Comparison of ENCODE assay signal across 19 cellular contexts in the genomic region with DNA sequence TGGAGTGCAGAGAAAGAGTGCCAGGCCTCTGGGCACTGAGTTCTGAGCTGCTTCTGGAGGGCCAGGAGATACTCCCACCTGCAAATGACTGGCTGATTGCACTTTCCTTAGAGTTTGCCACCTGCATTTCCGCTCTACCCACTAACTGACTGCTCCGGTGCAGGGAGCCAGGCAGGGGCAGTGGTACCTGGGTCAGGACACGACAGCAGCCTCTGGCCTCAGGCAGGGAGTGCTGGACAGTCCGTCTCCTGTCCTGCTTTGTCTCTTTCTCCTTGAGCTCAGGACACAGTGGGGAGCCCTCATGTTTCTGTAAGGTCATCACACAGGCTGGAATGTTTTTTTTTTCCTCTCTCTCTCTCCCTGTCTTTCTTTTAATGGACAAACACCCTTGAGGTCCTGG.
DNase-seq lines count a peak whose midpoint lies in the region; FAIRE-seq and TF ChIP-seq lines count a peak whose summit lies in the region.
"Had no signal": no experiment of that assay in that cellular context is flagged by ENCODE, and none has a peak within 500 bp of the region (broad histone marks: within the 10 kb centered on the region; RNA-seq: fewer than 3 reads in every experiment).

No MANE protein-coding gene starts in this region.

- H3K9me3 ChIP-seq in HUES48 (ENCODE audit: control insufficient read depth, insufficient read depth, low read length) = no peaks in the 10 kb centered on the region
- H3K9me3 ChIP-seq in H1 (ENCODE audit: insufficient read depth in 2 of 2, low read depth in 1 of 2, low read length in 1 of 2) = no peaks in the 10 kb centered on the region
- H3K9me3 ChIP-seq: A549 had no signal

- no peaks in the 10 kb centered on the region for H3K79me2 ChIP-seq in H1 (ENCODE audit: control insufficient read depth in 1 of 2, insufficient read depth in 2 of 2, low read length in 2 of 2)

- H3K9ac ChIP-seq in HUES48 (ENCODE audit: low read depth, low read length) (no peak overlapping the region), H1 (replicated peaks in 1 of 4; ENCODE audit: extremely low read depth in 1 of 4, low read depth in 3 of 4, low read length in 3 of 4) (no peak overlapping the region)
- H3K9ac ChIP-seq: KMS-11 had no signal

- no peaks in the 10 kb centered on the region for H3K36me3 ChIP-seq in HUES48 (ENCODE audit: control insufficient read depth, insufficient read depth, low read length)
- H3K36me3 ChIP-seq in H1 (ENCODE audit: control insufficient read depth in 2 of 4, insufficient read depth in 4 of 4, low read length in 3 of 4) = no peaks in the 10 kb centered on the region

- POLR2A ChIA-PET in H1 (lab: Charles Lee; ENCODE audit: partially characterized antibody) = no interaction called here

- no peak for TF ChIP-seq RAD21 in H1 (IDR thresholded peaks at IDR 0.05 in 1 of 2, conservative IDR thresholded peaks at IDR 0.05 in 1 of 2; ENCODE audit: low read depth in 2 of 2, low read length in 2 of 2)

- no peak for FAIRE-seq in H1 (lab: Jason Lieb, UNC)
- FAIRE-seq: A549, G401.6, GM12892, HepG2 had no signal

- TF ChIP-seq CTCF in H1 (IDR thresholded peaks at IDR 0.05; ENCODE audit: control extremely low read depth in 1 of 3, insufficient read depth in 1 of 3, low read depth in 1 of 3, low read length in 3 of 3) (no peak), neural crest cell (conservative IDR thresholded peaks at IDR 0.05) (no peak)

- no peak overlapping the region for H3K27ac Mint-ChIP-seq in neural crest cell (ENCODE audit: unreplicated experiment)

- H3K4me3 ChIP-seq in HUES48 (ENCODE audit: low read depth, low read length) = peak overlapping the region; percentile 57
- H3K4me3 ChIP-seq in H1 (ENCODE audit: extremely low read depth in 1 of 4, insufficient read depth in 2 of 4, low read depth in 3 of 4, low read length in 4 of 4) = peak overlapping the region in 3 of 4 experiments; percentile 44 to 70 (median 65); a peak in 3 of 8 replicates
- H3K4me3 ChIP-seq: A549 had no signal

- no peak overlapping the region for H3K14ac ChIP-seq in H1 (ENCODE audit: insufficient read length)

- no peak overlapping the region for H2AK5ac ChIP-seq in H1 (ENCODE audit: low read depth, low read length)

- H4K5ac ChIP-seq in H1 (ENCODE audit: insufficient read length, low read depth, low read length) = no peak overlapping the region

- H2BK12ac ChIP-seq in H1 (ENCODE audit: low read depth, low read length) = peak overlapping the region; percentile 82; the same call in 1 of the 2 replicates

- H3K79me1 ChIP-seq in H1 (ENCODE audit: low read depth, low read length) = no peaks in the 10 kb centered on the region

- peak overlapping the region; percentile 78 for H3K4me3 Mint-ChIP-seq in neural crest cell

- no peaks in the 10 kb centered on the region for H3K9me3 Mint-ChIP-seq in neural crest cell

- no peak overlapping the region for H3K56ac ChIP-seq in H1 (replicated peaks; ENCODE audit: insufficient read length, low read depth, low read length)

- H4K20me1 ChIP-seq in H1 (replicated peaks in 1 of 2; ENCODE audit: control insufficient read depth in 1 of 2, insufficient read depth in 2 of 2, low read length in 2 of 2) = no peaks in the 10 kb centered on the region

- H3K27me3 ChIP-seq in HUES48 (ENCODE audit: control insufficient read depth, insufficient read depth, low read length) (peaks cover 18% of the 10 kb centered on the region), H1 (replicated peaks in 1 of 4; ENCODE audit: control insufficient read depth in 3 of 4, extremely low read depth in 1 of 4, insufficient read depth in 3 of 4, low read length in 3 of 4) (peaks cover 0 to 14% (median 8%) of the 10 kb centered on the region in 4 experiments; a peak in 3 of 7 replicates)

- no peak overlapping the region for H2BK20ac ChIP-seq in H1 (ENCODE audit: low read length)

- peaks cover 68% of the 10 kb centered on the region for H3K27me3 Mint-ChIP-seq in neural crest cell (ENCODE audit: low read depth)

- peak overlapping the region; percentile 20 for H4K91ac ChIP-seq in H1 (replicated peaks; ENCODE audit: insufficient read length, low read length)

- no peaks in the 10 kb centered on the region for H3K36me3 Mint-ChIP-seq in neural crest cell (ENCODE audit: low read depth)

- DNase-seq in ELF-1 (ENCODE audit: low read depth, low spot score) (peak; percentile 23), H1 (ENCODE audit: low read depth in 1 of 2, low spot score in 2 of 2) (no peak), neural crest cell (ENCODE audit: low read depth, low spot score) (no peak), NCI-H2171 (lab: John Stamatoyannopoulos, UW) (no peak), GM03348 (ENCODE audit: low spot score) (no peak), NCI-H524 (lab: John Stamatoyannopoulos, UW) (no peak)
- DNase-seq: DMS53, GOT3, NCI-H2029 treated with DMSO at 0.1 percent for 48 hours, NCI-H226, PC-3 had no signal

- no peak overlapping the region for H3K23ac ChIP-seq in H1 (ENCODE audit: insufficient read length)

- H2BK5ac ChIP-seq in H1 (ENCODE audit: low read depth, low read length) = no peak overlapping the region; the same call in 1 of the 2 replicates

- H3K27ac ChIP-seq in HUES48 (ENCODE audit: low read depth, low read length) (no peak overlapping the region), H1 (ENCODE audit: low read depth, low read length) (no peak overlapping the region)
- H3K27ac ChIP-seq: A549, C4-2B, HL-60, KMS-11 had no signal

- 73% methylated on average over 4 of the region's 4 CpGs; no CpG with 5 or more reads in 1 of the 2 experiments for WGBS in H1 (ENCODE audit: extremely low coverage in 1 of 2, insufficient coverage in 1 of 2, insufficient read length in 1 of 2, insufficient replicate concordance in 2 of 2, low coverage in 1 of 2, low lambda C conversion rate in 2 of 2, missing lambda C conversion rate in 1 of 2), 2 experiments

- H2BK15ac ChIP-seq in H1 (ENCODE audit: low read length) = peak overlapping the region; percentile 97

- H3K4me2 ChIP-seq in H1 (ENCODE audit: insufficient read depth in 1 of 2, low read depth in 2 of 2, low read length in 2 of 2) = peak overlapping the region; percentile 73 to 98
- H3K4me2 ChIP-seq: A549, KMS-11 had no signal

- H3K23me2 ChIP-seq in H1 (ENCODE audit: low read depth, low read length) = peaks cover 5% of the 10 kb centered on the region; the same call in 1 of the 2 replicates

- no peak overlapping the region for H4K8ac ChIP-seq in H1 (ENCODE audit: extremely low read depth, insufficient read depth, low read length)

- no peak overlapping the region for H3K4ac ChIP-seq in H1 (replicated peaks; ENCODE audit: insufficient read length, low read depth, low read length)

- peaks cover 9% of the 10 kb centered on the region for H3K4me1 Mint-ChIP-seq in neural crest cell

- CTCF ChIA-PET in H1 (lab: Charles Lee; ENCODE audit: partially characterized antibody) = interaction anchor here (0.9 to 1.0 kb wide), 3 partner anchors 10 to 200 kb away, joined by 3 to 4 read pairs (median 3); no protein-coding TSS in a partner anchor

- no peak overlapping the region for H2BK120ac ChIP-seq in H1 (replicated peaks; ENCODE audit: low read depth, low read length)

- no peak for TF ChIP-seq POLR2A in H1 (IDR thresholded peaks at IDR 0.05; ENCODE audit: control extremely low read depth in 1 of 2, low read depth in 2 of 2, low read length in 2 of 2)

- H3K4me1 ChIP-seq in HUES48 (ENCODE audit: control insufficient read depth, insufficient read depth, low read length) (peaks cover 31% of the 10 kb centered on the region), H1 (replicated peaks in 1 of 4; ENCODE audit: control insufficient read depth in 3 of 4, insufficient read depth in 4 of 4, low read length in 3 of 4) (peaks cover 4 to 15% (median 9%) of the 10 kb centered on the region in 4 experiments)
- H3K4me1 ChIP-seq: A549 had no signal

- peak overlapping the region; percentile 97; the same call in 1 of the 2 replicates for H2AFZ ChIP-seq in H1 (ENCODE audit: low read length)

- TF ChIP-seq EP300 in H1 (IDR thresholded peaks at IDR 0.05; ENCODE audit: borderline replicate concordance in 1 of 2, low read depth in 2 of 2, low read length in 2 of 2) = no peak

- peak overlapping the region; percentile 25; the same call in 1 of the 2 replicates for H3K18ac ChIP-seq in H1 (ENCODE audit: extremely low read depth, low read length)

TF ChIP-seq in H1, 55 proteins besides CTCF, POLR2A, EP300 and RAD21:
- no peak for TF ChIP-seq TAF1 (IDR thresholded peaks at IDR 0.05; ENCODE audit: low read depth, low read length)
- no peak for TF ChIP-seq RXRA (IDR thresholded peaks at IDR 0.05; ENCODE audit: insufficient read depth, low read depth, low read length)
- no peak for TF ChIP-seq CEBPB (IDR thresholded peaks at IDR 0.05; ENCODE audit: low read depth, low read length)
- TF ChIP-seq, protein P1, sequence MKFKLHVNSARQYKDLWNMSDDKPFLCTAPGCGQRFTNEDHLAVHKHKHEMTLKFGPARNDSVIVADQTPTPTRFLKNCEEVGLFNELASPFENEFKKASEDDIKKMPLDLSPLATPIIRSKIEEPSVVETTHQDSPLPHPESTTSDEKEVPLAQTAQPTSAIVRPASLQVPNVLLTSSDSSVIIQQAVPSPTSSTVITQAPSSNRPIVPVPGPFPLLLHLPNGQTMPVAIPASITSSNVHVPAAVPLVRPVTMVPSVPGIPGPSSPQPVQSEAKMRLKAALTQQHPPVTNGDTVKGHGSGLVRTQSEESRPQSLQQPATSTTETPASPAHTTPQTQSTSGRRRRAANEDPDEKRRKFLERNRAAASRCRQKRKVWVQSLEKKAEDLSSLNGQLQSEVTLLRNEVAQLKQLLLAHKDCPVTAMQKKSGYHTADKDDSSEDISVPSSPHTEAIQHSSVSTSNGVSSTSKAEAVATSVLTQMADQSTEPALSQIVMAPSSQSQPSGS (IDR thresholded peaks at IDR 0.05; ENCODE audit: low read length) = no peak
- TF ChIP-seq KDM4A (IDR thresholded peaks at IDR 0.05; ENCODE audit: low read depth, low read length, severe bottlenecking) = no peak
- TF ChIP-seq CHD2 (IDR thresholded peaks at IDR 0.05; ENCODE audit: low read length) = no peak
- TF ChIP-seq PHF8 (conservative IDR thresholded peaks at IDR 0.05; ENCODE audit: low read depth, low read length) = no peak
- no peak for TF ChIP-seq BACH1 (IDR thresholded peaks at IDR 0.05; ENCODE audit: low read length)
- no peak for TF ChIP-seq GTF2F1 (IDR thresholded peaks at IDR 0.05; ENCODE audit: borderline replicate concordance, low read depth, low read length)
- TF ChIP-seq SP1 (IDR thresholded peaks at IDR 0.05; ENCODE audit: low read depth, low read length) = no peak
- no peak for TF ChIP-seq SP2 (IDR thresholded peaks at IDR 0.05; ENCODE audit: low read length)
- TF ChIP-seq FOSL1 (IDR thresholded peaks at IDR 0.05; ENCODE audit: insufficient read depth, low read depth, low read length) = no peak
- no peak for TF ChIP-seq SRF (IDR thresholded peaks at IDR 0.05; ENCODE audit: low read depth, low read length)
